9 cellular contexts compared by ENCODE assay signal in genomic region chr10:26437637-26438461, GRCh38. TPM values are rescaled to one million over a fixed set of nuclear protein-coding genes. Genes with fewer than 3 reads are reported as not detected.
DNase-seq lines count a peak whose midpoint lies in the region; ATAC-seq and TF ChIP-seq lines count a peak whose summit lies in the region.
"Had no signal": no experiment of that assay in that cellular context is flagged by ENCODE, and none has a peak within 500 bp of the region (broad histone marks: within the 10 kb centered on the region; RNA-seq: fewer than 3 reads in every experiment).

A gene with protein sequence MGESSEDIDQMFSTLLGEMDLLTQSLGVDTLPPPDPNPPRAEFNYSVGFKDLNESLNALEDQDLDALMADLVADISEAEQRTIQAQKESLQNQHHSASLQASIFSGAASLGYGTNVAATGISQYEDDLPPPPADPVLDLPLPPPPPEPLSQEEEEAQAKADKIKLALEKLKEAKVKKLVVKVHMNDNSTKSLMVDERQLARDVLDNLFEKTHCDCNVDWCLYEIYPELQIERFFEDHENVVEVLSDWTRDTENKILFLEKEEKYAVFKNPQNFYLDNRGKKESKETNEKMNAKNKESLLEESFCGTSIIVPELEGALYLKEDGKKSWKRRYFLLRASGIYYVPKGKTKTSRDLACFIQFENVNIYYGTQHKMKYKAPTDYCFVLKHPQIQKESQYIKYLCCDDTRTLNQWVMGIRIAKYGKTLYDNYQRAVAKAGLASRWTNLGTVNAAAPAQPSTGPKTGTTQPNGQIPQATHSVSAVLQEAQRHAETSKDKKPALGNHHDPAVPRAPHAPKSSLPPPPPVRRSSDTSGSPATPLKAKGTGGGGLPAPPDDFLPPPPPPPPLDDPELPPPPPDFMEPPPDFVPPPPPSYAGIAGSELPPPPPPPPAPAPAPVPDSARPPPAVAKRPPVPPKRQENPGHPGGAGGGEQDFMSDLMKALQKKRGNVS (plus strand): TSS chr10:26438341. CDS start chr10:26492327, 53,986 bp downstream.

- H3K4me1 ChIP-seq in esophagus squamous epithelium, result peaks cover 0 to 14% (median 0%) of the 10 kb centered on the region in 3 donors
- H3K4me1 ChIP-seq in tibial nerve, result peaks cover 0 to 15% (median 0%) of the 10 kb centered on the region in 4 donors

- H3K4me3 Mint-ChIP-seq in Calu3 (ENCODE audit: low read depth, unreplicated experiment) (peak within 1 kb of the TSS; percentile 71), naive B cell (peak within 1 kb of the TSS; percentile 85 to 98 (median 94))

- H3K27me3 Mint-ChIP-seq in Calu3 (ENCODE audit: unreplicated experiment) (no peaks in the 10 kb centered on the region), naive B cell (no peaks in the 10 kb centered on the region)

- no peaks in the 10 kb centered on the region for H3K36me3 ChIP-seq in esophagus squamous epithelium
- no peaks in the 10 kb centered on the region for H3K36me3 ChIP-seq in tibial nerve

- H3K27ac Mint-ChIP-seq in Calu3 (ENCODE audit: unreplicated experiment) (no peak within 1 kb of the TSS), naive B cell (peak within 1 kb of the TSS; percentile 93 to 96 (median 96))

- peak within 1 kb of the TSS; percentile 86 for H3K4me3 ChIP-seq in Jurkat, Clone E6-1 (ENCODE audit: low read length)
- H3K4me3 ChIP-seq in esophagus squamous epithelium, result peak within 1 kb of the TSS; percentile 30 to 65 (median 47)
- peak within 1 kb of the TSS; percentile 22 to 56 (median 43) for H3K4me3 ChIP-seq in tibial nerve

- DNase-seq in Calu3 (peak; percentile 23), esophagus squamous epithelium (lab: John Stamatoyannopoulos, UW) (peak; percentile 39), naive B cell (peak; percentile 70), tibial nerve (ENCODE audit: low spot score in 2 of 2) (peak; percentile 48 to 55), NCI-H510A treated with DMSO at 0.1 percent for 48 hours (lab: John Stamatoyannopoulos, UW) (no peak)
- DNase-seq in Jurkat, Clone E6-1 (ENCODE audit: low read depth, low spot score), result peak; percentile 95
- peak; percentile 86 for DNase-seq in activated CD8-positive, alpha-beta memory T cell treated with anti-CD3 and anti-CD28 coated beads for 24 hours

- WGBS in esophagus squamous epithelium, 2 donors, result 15 to 18% methylated on average over 27 to 30 of the region's 36 CpGs
- WGBS in tibial nerve, 2 donors, result 24 to 25% methylated on average over 30 to 36 of the region's 36 CpGs

- H3K27me3 ChIP-seq in esophagus squamous epithelium (peaks cover 0 to 27% (median 0%) of the 10 kb centered on the region in 4 donors), tibial nerve (peaks cover 0 to 14% of the 10 kb centered on the region in 2 donors)

- H3K36me3 Mint-ChIP-seq in Calu3 (ENCODE audit: insufficient read depth, unreplicated experiment), result peaks cover 9% of the 10 kb centered on the region
- H3K36me3 Mint-ChIP-seq in naive B cell, result peaks cover 0 to 11% of the 10 kb centered on the region in 2 donors

- ATAC-seq in GM21423 (IDR thresholded peaks at IDR 0.05; ENCODE audit: unreplicated experiment), result peak; percentile 54
- peak; percentile 75 to 76 for ATAC-seq in naive B cell (ENCODE audit: low read depth in 2 of 2)

- CTCF ChIA-PET in Calu3 (lab: Charles Lee), result no interaction called here

- intact Hi-C loops in Calu3 (cut with micrococcal nuclease; ENCODE audit: unreplicated experiment), result no loop called here
- intact Hi-C loops in esophagus squamous epithelium (cut with DNase I), result no loop called here

- H3K9me3 Mint-ChIP-seq in Calu3 (ENCODE audit: low read depth, unreplicated experiment) (no peaks in the 10 kb centered on the region), naive B cell (no peaks in the 10 kb centered on the region)

- H3K9me3 ChIP-seq in esophagus squamous epithelium (no peaks in the 10 kb centered on the region), tibial nerve (no peaks in the 10 kb centered on the region)

- no peak for TF ChIP-seq CTCF in Calu3 (IDR thresholded peaks at IDR 0.05; ENCODE audit: unreplicated experiment)
- no peak for TF ChIP-seq CTCF in esophagus squamous epithelium (IDR thresholded peaks at IDR 0.05)
- no peak for TF ChIP-seq CTCF in tibial nerve (IDR thresholded peaks at IDR 0.05)

- H3K4me1 Mint-ChIP-seq in Calu3 (ENCODE audit: low read depth, unreplicated experiment), result peaks cover 29% of the 10 kb centered on the region
- peaks cover 51 to 56% (median 52%) of the 10 kb centered on the region in 3 donors for H3K4me1 Mint-ChIP-seq in naive B cell

- no TSS peak for BruUV-seq in Calu3 (replicated peaks; lab: Mats Ljungman, UMichigan)

- H3K27ac ChIP-seq in esophagus squamous epithelium (peak within 1 kb of the TSS; percentile 70 to 87 (median 82)), tibial nerve (peak within 1 kb of the TSS in 3 of 4 donors; percentile 71 to 91 (median 78))

- peak in 1 of 2 donors; percentile 88 for TF ChIP-seq EP300 in tibial nerve (IDR thresholded peaks at IDR 0.05)

- TF ChIP-seq POLR2A in esophagus squamous epithelium (IDR thresholded peaks at IDR 0.05) (peak in 2 of 4 donors; percentile 30 to 55), tibial nerve (IDR thresholded peaks at IDR 0.05) (no peak)

RNA-seq across cellular contexts. Expression of the gene that starts here (rescaled TPM):
- 1.5 and 1.9 TPM in 2 replicates for total RNA-seq in Calu3 (2022)
- polyA plus RNA-seq in Jurkat, Clone E6-1 (2012; ENCODE audit: insufficient read depth, insufficient read length), result 36.8 TPM
- 1 to 10 TPM in 3 of 4 donors, under 1 TPM in 1; 0.45 to 5.5 (median 1.7) TPM for total RNA-seq in esophagus squamous epithelium
- 10 to 100 TPM; 40.1 to 76.1 (median 45.0) TPM for polyA plus RNA-seq in naive B cell (ENCODE audit: low read depth in 6 of 6)
- 1 to 10 TPM; 6.1 to 9.3 (median 7.9) TPM for total RNA-seq in tibial nerve
- total RNA-seq: LHCN-M2 had no signal
